Comparison of ENCODE assay signal across 8 cellular contexts in genomic region chr17:80789356-80789902, GRCh38.
A peak's percentile ranks its signal among the peaks of the same experiment; 100 is the strongest.
DNase-seq lines count a peak whose midpoint lies in the region; ATAC-seq, FAIRE-seq and TF ChIP-seq lines count a peak whose summit lies in the region.

No MANE protein-coding gene starts in this region.

- TF ChIP-seq EP300 in GM12878 (IDR thresholded peaks at IDR 0.05; ENCODE audit: borderline replicate concordance in 1 of 2, control insufficient read depth in 1 of 2, low read depth in 2 of 2, low read length in 2 of 2) = no peak

- BruUV-seq in GM12878 (replicated peaks; lab: Mats Ljungman, UMichigan) = no TSS peak

- TF ChIP-seq RAD21 in GM12878 (IDR thresholded peaks at IDR 0.05; ENCODE audit: insufficient read depth, low read depth, low read length) = no peak

- H3K4me3 ChIP-seq in GM12878 = peak overlapping the region; percentile 8; the same call in 1 of the 2 replicates

- 72% methylated on average over 7 of the region's 7 CpGs for WGBS in GM12878 (ENCODE audit: insufficient coverage, insufficient replicate concordance, low lambda C conversion rate, missing lambda C conversion rate)

- peaks cover 39% of the 10 kb centered on the region for H3K4me1 ChIP-seq in GM12878 (ENCODE audit: control insufficient read depth, insufficient read depth, low read length)

- H3K27me3 ChIP-seq in GM12878 (replicated peaks in 1 of 2; ENCODE audit: control insufficient read depth in 2 of 2, insufficient read depth in 2 of 2, low read length in 1 of 2) = no peaks in the 10 kb centered on the region

- no peaks in the 10 kb centered on the region for H4K20me1 ChIP-seq in GM12878 (ENCODE audit: control insufficient read depth, insufficient read depth)

- H3K79me2 ChIP-seq in GM12878 (ENCODE audit: control insufficient read depth, insufficient read depth, low read length) = no peaks in the 10 kb centered on the region; the same call in 1 of the 2 replicates

- peak overlapping the region; percentile 80 for H3K4me2 ChIP-seq in GM12878 (ENCODE audit: control insufficient read depth, insufficient read depth)

- peak overlapping the region; percentile 94 for H3K27ac ChIP-seq in KOPT-K1 (ENCODE audit: low read depth, low read length, poor library complexity, severe bottlenecking)
- H3K27ac ChIP-seq in GM12878 (ENCODE audit: control insufficient read depth, insufficient read depth) = peak overlapping the region; percentile 75

- H3K9ac ChIP-seq in GM12878 (ENCODE audit: control insufficient read depth, insufficient read depth, low read length) = peak overlapping the region; percentile 61

- peak; percentile 44 for FAIRE-seq in GM12878 (lab: Jason Lieb, UNC)

- H3K9me3 ChIP-seq in KOPT-K1 (ENCODE audit: insufficient read depth, low read length, poor library complexity, severe bottlenecking) (peaks cover 8% of the 10 kb centered on the region), GM12878 (replicated peaks; ENCODE audit: control insufficient read depth, insufficient read depth, low read length) (peaks cover 5% of the 10 kb centered on the region; the same call in 2 of the 3 replicates)

- TF ChIP-seq CTCF in GM12878 (IDR thresholded peaks at IDR 0.05 in 2 of 3, conservative IDR thresholded peaks at IDR 0.05 in 1 of 3; ENCODE audit: control insufficient read depth in 2 of 3, extremely low read depth in 1 of 3, insufficient read depth in 1 of 3, low read depth in 3 of 3, low read length in 3 of 3) = no peak

- POLR2A ChIA-PET in GM12878 (lab: Charles Lee) = interaction anchor here (0.7 to 1.5 kb wide), 3 partner anchors 15 to 44 kb away, joined by 3 to 5 read pairs (median 3); no protein-coding TSS in a partner anchor

- CTCF ChIA-PET in GM12878 (lab: Yijun Ruan, JAX) = interaction anchor here (1.2 to 3.0 kb wide), 7 partner anchors 8 to 229 kb away, joined by 3 to 13 read pairs (median 3); no protein-coding TSS in a partner anchor

- SMC1A ChIA-PET in GM12878 (lab: Charles Lee; ENCODE audit: uncharacterized antibody, unreplicated experiment) = interaction anchor here (0.5 to 3.7 kb wide), 11 partner anchors 8 to 184 kb away, joined by 3 to 24 read pairs (median 4); no protein-coding TSS in a partner anchor

- in situ Hi-C loops in GM12878 (cut with MboI) = no loop called here

- H2AFZ ChIP-seq in GM12878 (ENCODE audit: control insufficient read depth, low read depth, low read length) = 0 out of 2 replicates have a peak overlapping the region, but pooled peaks have one; percentile 5

- H3K36me3 ChIP-seq in KOPT-K1 (ENCODE audit: insufficient read depth, low read length) (peaks cover 43% of the 10 kb centered on the region), GM12878 (ENCODE audit: control insufficient read depth in 2 of 2, insufficient read depth in 2 of 2, low read length in 1 of 2) (peaks cover 2 to 4% of the 10 kb centered on the region in 2 experiments; a peak in 2 of 4 replicates)

- no peak for TF ChIP-seq POLR2A in GM12878 (IDR thresholded peaks at IDR 0.05; ENCODE audit: low read depth, low read length)

- RAD21 ChIA-PET in GM12878 (lab: Charles Lee; ENCODE audit: unreplicated experiment) = interaction anchor here (1.0 to 2.6 kb wide), 5 partner anchors 9 to 335 kb away, joined by 3 to 15 read pairs (median 6); no protein-coding TSS in a partner anchor

- peak; percentile 92 for DNase-seq in EH (ENCODE audit: low read depth)
- DNase-seq in GM12878 (ENCODE audit: low read depth, low spot score) = peak; percentile 64
- DNase-seq in lung microvascular endothelial cell (ENCODE audit: low read depth in 2 of 2) = peak; percentile 84 to 97
- DNase-seq in T-helper 9 cell = no peak
- no peak for DNase-seq in activated CD4-positive, CD25-positive, alpha-beta regulatory T cell treated with anti-CD3 and anti-CD28 coated beads, Interleukin-2, amount 50 U/mL, for 72 hours

- ATAC-seq in GM12878 (peak; percentile 79), HG02970 (IDR thresholded peaks at IDR 0.05; ENCODE audit: low FRiP score, unreplicated experiment) (no peak), GM21825 (IDR thresholded peaks at IDR 0.05; ENCODE audit: unreplicated experiment) (no peak)

- intact Hi-C loops in GM12878 (cut with micrococcal nuclease; ENCODE audit: unreplicated experiment) = no loop called here

TF ChIP-seq in GM12878, 131 proteins besides CTCF, POLR2A, EP300 and RAD21:
- TF ChIP-seq ZNF384 (IDR thresholded peaks at IDR 0.05; ENCODE audit: borderline replicate concordance, low read depth, low read length) (no peak), ATF2 (IDR thresholded peaks at IDR 0.05; ENCODE audit: low read length) (peak; percentile 61), MEF2B (IDR thresholded peaks at IDR 0.05; ENCODE audit: partially characterized antibody, poor library complexity, severe bottlenecking) (peak; percentile 84), GABPA (IDR thresholded peaks at IDR 0.05; ENCODE audit: low read depth) (no peak), IKZF2 (IDR thresholded peaks at IDR 0.05) (0 out of 4 replicates have a peak, but pooled peaks of 1 of the 2 experiments have one; percentile 28), BRCA1 (IDR thresholded peaks at IDR 0.05; ENCODE audit: low read depth, low read length) (no peak), ETV6 (conservative IDR thresholded peaks at IDR 0.05 in 1 of 2, IDR thresholded peaks at IDR 0.05 in 1 of 2; ENCODE audit: borderline replicate concordance in 1 of 2, low read depth in 1 of 2) (0 out of 4 replicates have a peak, but pooled peaks of 1 of the 2 experiments have one; percentile 15), IKZF1 (conservative IDR thresholded peaks at IDR 0.05) (0 out of 2 replicates have a peak, but pooled peaks have one; percentile 11), MAX (IDR thresholded peaks at IDR 0.05; ENCODE audit: low read depth, low read length) (no peak), NRF1 (conservative IDR thresholded peaks at IDR 0.05; ENCODE audit: low read depth, low read length) (no peak), EED (IDR thresholded peaks at IDR 0.05; ENCODE audit: low read depth) (peak; percentile 67; the same call in 1 of the 2 replicates), BCL3 (IDR thresholded peaks at IDR 0.05; ENCODE audit: borderline replicate concordance, insufficient read depth, low read depth, low read length, poor library complexity, severe bottlenecking) (peak; percentile 62), RAD51 (IDR thresholded peaks at IDR 0.05) (peak; percentile 34; the same call in 1 of the 2 replicates), POU2F2 (IDR thresholded peaks at IDR 0.05; ENCODE audit: borderline replicate concordance, low read depth, low read length) (no peak; the same call in 2 of the 3 replicates), BMI1 (IDR thresholded peaks at IDR 0.05; ENCODE audit: borderline replicate concordance) (no peak), MTA3 (IDR thresholded peaks at IDR 0.05; ENCODE audit: borderline replicate concordance, low read length) (0 out of 2 replicates have a peak, but pooled peaks have one; percentile 21), NFIC (IDR thresholded peaks at IDR 0.05; ENCODE audit: low read depth, low read length) (peak; percentile 54; the same call in 1 of the 2 replicates), RUNX3 (IDR thresholded peaks at IDR 0.05; ENCODE audit: low read length) (peak; percentile 45; the same call in 1 of the 2 replicates), NR2F1 (conservative IDR thresholded peaks at IDR 0.05) (0 out of 2 replicates have a peak, but pooled peaks have one; percentile 30), BHLHE40 (IDR thresholded peaks at IDR 0.05; ENCODE audit: borderline replicate concordance in 1 of 2, low read depth in 2 of 2, low read length in 1 of 2) (peak; percentile 49 to 62; a peak in 2 of 4 replicates)

Comparison
In these comparisons a context has a peak if more than half of its experiments do, and no peak if none do; other contexts are left out.
1. DNase-seq: peak in EH (single experiment), GM12878 (single experiment) and lung microvascular endothelial cell (2 of 2); none in T-helper 9 cell (single experiment) and activated CD4-positive, CD25-positive, alpha-beta regulatory T cell treated with anti-CD3 and anti-CD28 coated beads, Interleukin-2, amount 50 U/mL, for 72 hours (single experiment).